Comparison of ENCODE assay signal across 8 cellular contexts in the genomic region with DNA sequence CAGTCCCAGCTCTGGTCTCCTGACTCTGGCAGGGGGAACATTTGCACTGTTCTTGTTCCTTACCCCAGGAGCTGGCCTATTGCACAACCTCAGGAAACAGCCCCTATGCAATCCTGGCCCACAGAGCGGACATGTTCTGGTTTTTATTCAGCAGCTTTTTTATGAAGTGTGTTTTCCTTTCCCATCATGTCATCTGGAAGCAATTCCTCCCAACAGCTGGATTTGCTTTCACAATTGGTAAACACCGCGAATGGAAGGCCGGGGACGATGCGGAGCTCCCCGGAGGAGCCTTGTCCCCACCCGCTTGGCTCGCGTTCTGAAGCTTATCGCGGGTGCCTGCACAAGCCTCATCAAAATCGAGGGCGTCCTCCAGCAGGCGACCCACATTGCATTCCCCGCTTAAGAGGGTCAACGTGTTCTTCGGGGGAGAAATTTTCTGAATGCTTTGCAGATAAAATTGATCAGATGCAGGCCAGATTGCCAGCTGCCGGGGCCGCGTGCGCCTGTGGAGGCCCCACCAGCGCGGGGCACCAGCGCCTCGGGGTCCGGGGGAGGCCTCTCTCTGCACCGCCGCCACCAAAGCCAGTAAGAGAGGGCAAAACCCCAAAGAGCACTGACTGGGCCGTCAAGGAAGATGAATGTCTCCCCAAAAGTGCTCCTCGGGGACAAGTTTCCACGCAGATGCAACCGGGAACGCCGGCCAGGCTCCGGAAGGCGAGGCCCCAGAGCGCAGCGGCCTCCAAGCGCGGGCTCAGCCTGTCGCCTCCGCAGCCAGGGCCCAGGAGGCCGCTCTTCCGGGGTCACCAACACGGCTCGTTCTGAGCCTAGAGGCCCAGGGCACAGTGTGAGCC.
DNase-seq lines count a peak whose midpoint lies in the region; ATAC-seq and TF ChIP-seq lines count a peak whose summit lies in the region.

No MANE protein-coding gene starts in this region.

- H3K4me3 ChIP-seq in astrocyte of the spinal cord (ENCODE audit: low read depth, low read length) (no peak overlapping the region), stomach (no peak overlapping the region)

- no peak overlapping the region for H3K4me3 Mint-ChIP-seq in activated naive CD4-positive, alpha-beta T cell treated with anti-CD3 and anti-CD28 coated beads, Interleukin-2, amount 10 ng/mL, durations not matched to agents 7 days and 5 days

- no peaks in the 10 kb centered on the region for H3K27me3 ChIP-seq in stomach

- intact Hi-C loops in left colon (cut with DNase I, micrococcal nuclease) (no loop called here), stomach (cut with DNase I; ENCODE audit: low total_unique reads) (no loop called here)

- H3K27me3 Mint-ChIP-seq in activated naive CD4-positive, alpha-beta T cell treated with anti-CD3 and anti-CD28 coated beads, Interleukin-2, amount 10 ng/mL, durations not matched to agents 7 days and 5 days = no peaks in the 10 kb centered on the region

- 77 to 83% (median 79%) methylated on average over 32 to 47 of the region's 47 CpGs for WGBS in stomach, 5 donors

- CTCF ChIA-PET in activated naive CD4-positive, alpha-beta T cell treated with anti-CD3 and anti-CD28 coated beads, Interleukin-2, amount 10 ng/mL, durations not matched to agents 7 days and 5 days (lab: Charles Lee) = no interaction called here

- peak overlapping the region; percentile 67 to 92 (median 83) for H3K27ac ChIP-seq in stomach

- peaks cover 4 to 36% (median 21%) of the 10 kb centered on the region in 4 donors for H3K4me1 ChIP-seq in stomach

- no peaks in the 10 kb centered on the region for H3K9me3 Mint-ChIP-seq in activated naive CD4-positive, alpha-beta T cell treated with anti-CD3 and anti-CD28 coated beads, Interleukin-2, amount 10 ng/mL, durations not matched to agents 7 days and 5 days

- H3K36me3 Mint-ChIP-seq in activated naive CD4-positive, alpha-beta T cell treated with anti-CD3 and anti-CD28 coated beads, Interleukin-2, amount 10 ng/mL, durations not matched to agents 7 days and 5 days = no peaks in the 10 kb centered on the region

- TF ChIP-seq POLR2A in stomach (IDR thresholded peaks at IDR 0.05) = no peak

- H3K9me3 ChIP-seq in stomach = no peaks in the 10 kb centered on the region

- no peaks in the 10 kb centered on the region for H3K4me1 Mint-ChIP-seq in activated naive CD4-positive, alpha-beta T cell treated with anti-CD3 and anti-CD28 coated beads, Interleukin-2, amount 10 ng/mL, durations not matched to agents 7 days and 5 days

- no peak overlapping the region for H3K27ac Mint-ChIP-seq in activated naive CD4-positive, alpha-beta T cell treated with anti-CD3 and anti-CD28 coated beads, Interleukin-2, amount 10 ng/mL, durations not matched to agents 7 days and 5 days

- TF ChIP-seq CTCF in astrocyte of the spinal cord (IDR thresholded peaks at IDR 0.05; ENCODE audit: low read depth, low read length) (no peak), stomach (IDR thresholded peaks at IDR 0.05) (no peak)

- DNase-seq in HuH-7.5 (ENCODE audit: low spot score) = peak; percentile 65
- peak; percentile 86 for DNase-seq in astrocyte of the spinal cord (ENCODE audit: low read depth, low spot score)
- peak in 1 of 2 donors; percentile 76 for DNase-seq in left colon
- DNase-seq in stomach = peak; percentile 46
- no peak for DNase-seq in cerebellum (ENCODE audit: low spot score)
- DNase-seq in activated CD4-positive, CD25-positive, alpha-beta regulatory T cell treated with anti-CD3 and anti-CD28 coated beads, Interleukin-2, amount 50 U/mL, for 72 hours = no peak
- DNase-seq in HPDE6-E6E7 (ENCODE audit: extremely low spot score) = no peak
- no peak for DNase-seq in activated naive CD4-positive, alpha-beta T cell treated with anti-CD3 and anti-CD28 coated beads, Interleukin-2, amount 10 ng/mL, durations not matched to agents 7 days and 5 days

- peak; percentile 35 for ATAC-seq in left colon

- TF ChIP-seq EP300 in stomach (IDR thresholded peaks at IDR 0.05) = no peak

- in situ Hi-C loops in astrocyte of the spinal cord (cut with HindIII; ENCODE audit: low sequenced_read_pairs) = no loop called here

- H3K36me3 ChIP-seq in stomach = no peaks in the 10 kb centered on the region

Comparison
In these comparisons a context has a peak if more than half of its experiments do, and no peak if none do; other contexts are left out.
1. DNase-seq: peak in HuH-7.5 (single experiment), astrocyte of the spinal cord (single experiment) and stomach (single experiment); none in cerebellum (single experiment), activated CD4-positive, CD25-positive, alpha-beta regulatory T cell treated with anti-CD3 and anti-CD28 coated beads, Interleukin-2, amount 50 U/mL, for 72 hours (single experiment), HPDE6-E6E7 (single experiment) and activated naive CD4-positive, alpha-beta T cell treated with anti-CD3 and anti-CD28 coated beads, Interleukin-2, amount 10 ng/mL, durations not matched to agents 7 days and 5 days (single experiment).